In genomic region chr16:73268311-73268997, GRCh38 we compare ENCODE assay signal across 12 cellular contexts.
A peak's percentile ranks its signal among the peaks of the same experiment; 100 is the strongest.
DNase-seq lines count a peak whose midpoint lies in the region; ATAC-seq, FAIRE-seq and TF ChIP-seq lines count a peak whose summit lies in the region.
"Had no signal": no experiment of that assay in that cellular context is flagged by ENCODE, and none has a peak within 500 bp of the region (broad histone marks: within the 10 kb centered on the region; RNA-seq: fewer than 3 reads in every experiment).

No MANE protein-coding gene starts in this region.

- peaks cover 10% of the 10 kb centered on the region in 2 experiments for H3K4me1 Mint-ChIP-seq in H9
- no peaks in the 10 kb centered on the region for H3K4me1 Mint-ChIP-seq in endodermal cell
- H3K4me1 Mint-ChIP-seq: activated CD8-positive, alpha-beta memory T cell treated with anti-CD3 and anti-CD28 coated beads, Interleukin-2, amount 10 ng/mL, durations not matched to agents 7 days and 5 days had no signal

- no peak overlapping the region for H4K5ac ChIP-seq in H9 (ENCODE audit: insufficient read length, low read depth, low read length)

- DNase-seq in H9: peak; percentile 59
- DNase-seq in NCI-H345 treated with DMSO at 0.1 percent for 48 hours (lab: John Stamatoyannopoulos, UW; ENCODE audit: unreplicated experiment): peak; percentile 23
- DNase-seq in endodermal cell: peak; percentile 70
- DNase-seq in retina: peak; percentile 68
- no peak for DNase-seq in GF-D8 (lab: John Stamatoyannopoulos, UW)
- no peak for DNase-seq in urothelium cell line (ENCODE audit: low spot score)
- DNase-seq: activated CD8-positive, alpha-beta memory T cell treated with anti-CD3 and anti-CD28 coated beads, Interleukin-2, amount 10 ng/mL, durations not matched to agents 7 days and 5 days; cortex of kidney; sigmoid colon; stimulated activated naive CD8-positive, alpha-beta T cell treated with anti-CD3 and anti-CD28 coated beads, Interleukin-15, Interleukin-2, amounts not matched to agents 100 U/mL and 50 U/mL, for 24 hours had no signal

- H2BK5ac ChIP-seq in H9 (ENCODE audit: insufficient read length, low read length): no peak overlapping the region

- H3K4me3 Mint-ChIP-seq in H9 (no peak overlapping the region), endodermal cell (no peak overlapping the region)
- H3K4me3 Mint-ChIP-seq: activated CD8-positive, alpha-beta memory T cell treated with anti-CD3 and anti-CD28 coated beads, Interleukin-2, amount 10 ng/mL, durations not matched to agents 7 days and 5 days had no signal

- H3K27ac Mint-ChIP-seq in H9: no peak overlapping the region
- H3K27ac Mint-ChIP-seq in endodermal cell: no peak overlapping the region
- H3K27ac Mint-ChIP-seq: activated CD8-positive, alpha-beta memory T cell treated with anti-CD3 and anti-CD28 coated beads, Interleukin-2, amount 10 ng/mL, durations not matched to agents 7 days and 5 days had no signal

- no peaks in the 10 kb centered on the region for H3K27me3 Mint-ChIP-seq in H9 (ENCODE audit: low read depth)
- no peaks in the 10 kb centered on the region for H3K27me3 Mint-ChIP-seq in endodermal cell (ENCODE audit: insufficient read depth)
- H3K27me3 Mint-ChIP-seq: activated CD8-positive, alpha-beta memory T cell treated with anti-CD3 and anti-CD28 coated beads, Interleukin-2, amount 10 ng/mL, durations not matched to agents 7 days and 5 days had no signal

- no peak overlapping the region for H4K8ac ChIP-seq in H9 (replicated peaks; ENCODE audit: insufficient read length, low read depth, low read length)

- H3K9ac ChIP-seq in H9 (ENCODE audit: extremely low read depth, insufficient read length, low read length) (no peak overlapping the region), endodermal cell (ENCODE audit: extremely low read depth, low read length, poor library complexity, severe bottlenecking) (no peak overlapping the region)

- ATAC-seq in HG03460 (IDR thresholded peaks at IDR 0.05; ENCODE audit: unreplicated experiment): no peak
- ATAC-seq: activated CD8-positive, alpha-beta memory T cell treated with anti-CD3 and anti-CD28 coated beads, Interleukin-2, amount 10 ng/mL, durations not matched to agents 7 days and 5 days; stimulated activated naive CD8-positive, alpha-beta T cell treated with anti-CD3 and anti-CD28 coated beads, Interleukin-15, Interleukin-2, amounts not matched to agents 100 U/mL and 50 U/mL, for 24 hours had no signal

- H2BK120ac ChIP-seq in H9 (ENCODE audit: low read depth, low read length, poor library complexity, severe bottlenecking): no peak overlapping the region

- H2AK5ac ChIP-seq in H9 (ENCODE audit: insufficient read length, low read length): no peak overlapping the region

- H2BK15ac ChIP-seq in H9 (ENCODE audit: low read depth, low read length): no peak overlapping the region

- FAIRE-seq in urothelium cell line (lab: Jason Lieb, UNC): no peak
- FAIRE-seq: keratinocyte had no signal

- no peak overlapping the region for H3T11ph ChIP-seq in H9 (ENCODE audit: low read length)

- TF ChIP-seq CTCF in H9 (conservative IDR thresholded peaks at IDR 0.05): peak; percentile 45
- TF ChIP-seq CTCF in endodermal cell (conservative IDR thresholded peaks at IDR 0.05): peak; percentile 66

- H3K27me3 ChIP-seq in H9 (ENCODE audit: insufficient read depth, low read length): no peaks in the 10 kb centered on the region
- no peaks in the 10 kb centered on the region for H3K27me3 ChIP-seq in endodermal cell (ENCODE audit: control insufficient read depth, insufficient read depth, low read length, poor library complexity, severe bottlenecking)
- H3K27me3 ChIP-seq: sigmoid colon had no signal

- H3K79me1 ChIP-seq in H9 (ENCODE audit: insufficient read depth, low read depth, low read length, poor library complexity, severe bottlenecking): no peaks in the 10 kb centered on the region

- H3K23me2 ChIP-seq in H9 (ENCODE audit: insufficient read length, low read depth, low read length, poor library complexity, severe bottlenecking): no peaks in the 10 kb centered on the region

- WGBS in H9 (ENCODE audit: extremely low coverage, insufficient read length, low lambda C conversion rate): no CpG with 5 or more reads among the region's 14 CpGs
- 71 to 82% methylated on average over 10 to 14 of the region's 14 CpGs for WGBS in endodermal cell (ENCODE audit: insufficient coverage in 1 of 2, insufficient read length in 1 of 2), 2 experiments

- H3K18ac ChIP-seq in H9 (ENCODE audit: insufficient read length, low read depth, low read length): no peak overlapping the region

- H3K27ac ChIP-seq in H9 (ENCODE audit: insufficient read length, low read depth, low read length) (no peak overlapping the region), endodermal cell (ENCODE audit: low read depth, low read length) (no peak overlapping the region)
- H3K27ac ChIP-seq: sigmoid colon had no signal

- no peak overlapping the region for H2BK20ac ChIP-seq in H9 (ENCODE audit: low read depth, low read length, poor library complexity, severe bottlenecking)

- H3K36me3 ChIP-seq in endodermal cell (ENCODE audit: control insufficient read depth, insufficient read depth, low read length): no peaks in the 10 kb centered on the region
- H3K36me3 ChIP-seq: sigmoid colon had no signal

- no peak overlapping the region for H3K4me2 ChIP-seq in H9 (ENCODE audit: insufficient read depth, insufficient read length, low read length)

- no peak overlapping the region for H3K14ac ChIP-seq in H9 (ENCODE audit: insufficient read depth, low read length)

- H2AFZ ChIP-seq in H9 (ENCODE audit: low read length): no peak overlapping the region

- H2BK12ac ChIP-seq in H9 (ENCODE audit: insufficient read length, low read depth, low read length): no peak overlapping the region

- H3K56ac ChIP-seq in H9 (ENCODE audit: insufficient read length, low read depth, low read length): no peak overlapping the region

- H4K91ac ChIP-seq in H9 (ENCODE audit: insufficient read length, low read depth, low read length): no peak overlapping the region

- H3K4me1 ChIP-seq in H9 (ENCODE audit: insufficient read depth, low read length): no peaks in the 10 kb centered on the region; the same call in 1 of the 2 replicates
- no peaks in the 10 kb centered on the region for H3K4me1 ChIP-seq in endodermal cell (ENCODE audit: control insufficient read depth, insufficient read depth, low read length)
- H3K4me1 ChIP-seq: sigmoid colon had no signal

- H3K9me3 Mint-ChIP-seq in H9 (no peaks in the 10 kb centered on the region), endodermal cell (peaks cover 2% of the 10 kb centered on the region)

- no peak overlapping the region for H3K4ac ChIP-seq in H9 (ENCODE audit: low read depth, low read length)

- no peak overlapping the region for H3K23ac ChIP-seq in H9 (ENCODE audit: insufficient read length, low read depth, low read length)

- H4K20me1 ChIP-seq in H9 (ENCODE audit: control insufficient read depth, insufficient read depth, insufficient read length): no peaks in the 10 kb centered on the region

- H3K9me3 ChIP-seq in H9 (ENCODE audit: control insufficient read depth, low read depth, low read length): no peaks in the 10 kb centered on the region
- no peaks in the 10 kb centered on the region for H3K9me3 ChIP-seq in endodermal cell (ENCODE audit: control insufficient read depth, low read length)
- H3K9me3 ChIP-seq: sigmoid colon had no signal

- H3K79me2 ChIP-seq in H9 (ENCODE audit: insufficient read depth, low read length): no peaks in the 10 kb centered on the region

- H3K4me3 ChIP-seq in endodermal cell (ENCODE audit: low read length): no peak overlapping the region
- H3K4me3 ChIP-seq: sigmoid colon had no signal

- H3K36me3 Mint-ChIP-seq in H9 (ENCODE audit: insufficient read depth in 1 of 3, low read depth in 3 of 3) (no peaks in the 10 kb centered on the region), endodermal cell (ENCODE audit: low read depth) (no peaks in the 10 kb centered on the region)
- H3K36me3 Mint-ChIP-seq: activated CD8-positive, alpha-beta memory T cell treated with anti-CD3 and anti-CD28 coated beads, Interleukin-2, amount 10 ng/mL, durations not matched to agents 7 days and 5 days had no signal

Comparison
In these comparisons a context has a peak if more than half of its experiments do, and no peak if none do; other contexts are left out.
1. DNase-seq: peak in H9 (single experiment), NCI-H345 treated with DMSO at 0.1 percent for 48 hours (single experiment), endodermal cell (single experiment) and retina (single experiment); none in GF-D8 (single experiment) and urothelium cell line (single experiment).